Comparison of ENCODE assay signal across 2 cellular contexts in the genomic region with DNA sequence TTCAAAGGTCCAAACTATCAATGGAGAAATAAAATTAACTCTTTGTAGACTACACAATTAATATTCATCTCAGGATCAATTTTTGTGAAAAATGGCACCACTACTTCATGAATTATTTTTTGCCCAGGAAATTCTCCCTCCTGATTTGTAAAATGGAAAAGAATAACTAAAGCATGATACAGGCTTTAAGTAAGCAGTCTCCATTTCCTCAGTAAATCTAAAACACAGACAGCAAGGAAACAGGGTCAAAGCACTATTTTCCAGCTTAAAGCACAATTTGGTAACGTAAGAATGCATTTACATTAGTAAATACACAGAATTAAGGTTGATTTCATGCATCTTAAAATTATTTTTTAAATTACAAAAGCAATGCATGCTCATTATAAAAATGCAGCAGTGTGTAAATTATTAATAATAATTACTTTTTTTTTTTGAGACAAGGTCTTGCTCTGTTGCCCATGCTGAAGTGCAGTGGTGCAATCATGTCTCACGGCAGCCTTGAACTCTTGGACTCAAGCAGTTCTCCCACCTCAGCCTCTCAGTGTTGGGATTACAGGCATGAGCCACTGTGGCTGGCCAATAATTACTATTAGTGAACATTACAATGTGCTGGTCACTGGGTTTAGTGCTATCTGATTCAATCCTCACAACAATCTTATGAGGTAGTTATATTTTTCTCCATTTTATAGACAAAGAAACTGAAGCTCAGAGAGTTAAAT.
TF ChIP-seq lines count a peak whose summit lies in the region.

No MANE protein-coding gene starts in this region.

TF ChIP-seq in HCT116, 20 proteins besides CTCF, POLR2A, EP300 and RAD21:
- no peak for TF ChIP-seq SIN3A (IDR thresholded peaks at IDR 0.05; ENCODE audit: low read depth)
- TF ChIP-seq YY1 (IDR thresholded peaks at IDR 0.05; ENCODE audit: extremely low read depth, insufficient replicate concordance, low read depth, low read length) = no peak
- TF ChIP-seq, protein P1, sequence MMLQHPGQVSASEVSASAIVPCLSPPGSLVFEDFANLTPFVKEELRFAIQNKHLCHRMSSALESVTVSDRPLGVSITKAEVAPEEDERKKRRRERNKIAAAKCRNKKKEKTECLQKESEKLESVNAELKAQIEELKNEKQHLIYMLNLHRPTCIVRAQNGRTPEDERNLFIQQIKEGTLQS (IDR thresholded peaks at IDR 0.05) = no peak
- TF ChIP-seq CEBPB (IDR thresholded peaks at IDR 0.05; ENCODE audit: low read depth) = no peak
- TF ChIP-seq TCF7L2 (IDR thresholded peaks at IDR 0.05; ENCODE audit: borderline replicate concordance, extremely low read depth, insufficient read depth, insufficient read length) = no peak
- no peak for TF ChIP-seq REST (IDR thresholded peaks at IDR 0.05; ENCODE audit: low read depth)
- TF ChIP-seq EGR1 (IDR thresholded peaks at IDR 0.05; ENCODE audit: low read depth) = no peak
- TF ChIP-seq POLR2AphosphoS5 (IDR thresholded peaks at IDR 0.05; ENCODE audit: low read depth, low read length) = no peak
- no peak for TF ChIP-seq CBX3 (IDR thresholded peaks at IDR 0.05; ENCODE audit: low read depth)
- no peak for TF ChIP-seq ZNF274 (IDR thresholded peaks at IDR 0.05; ENCODE audit: low read depth, low read length)
- TF ChIP-seq, protein P2, sequence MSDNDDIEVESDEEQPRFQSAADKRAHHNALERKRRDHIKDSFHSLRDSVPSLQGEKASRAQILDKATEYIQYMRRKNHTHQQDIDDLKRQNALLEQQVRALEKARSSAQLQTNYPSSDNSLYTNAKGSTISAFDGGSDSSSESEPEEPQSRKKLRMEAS (IDR thresholded peaks at IDR 0.05) = no peak
- TF ChIP-seq SP1 (IDR thresholded peaks at IDR 0.05; ENCODE audit: low read depth) = no peak
- TF ChIP-seq ZFX (IDR thresholded peaks at IDR 0.05) = no peak
- no peak for TF ChIP-seq FOSL1 (IDR thresholded peaks at IDR 0.05; ENCODE audit: low read depth)
- TF ChIP-seq ZBTB33 (IDR thresholded peaks at IDR 0.05; ENCODE audit: extremely low read depth, insufficient replicate concordance, low read length) = no peak
- no peak for TF ChIP-seq EZH2 (IDR thresholded peaks at IDR 0.05)
- TF ChIP-seq EZH2phosphoT487 (IDR thresholded peaks at IDR 0.05; ENCODE audit: borderline replicate concordance) = no peak
- TF ChIP-seq JUND (IDR thresholded peaks at IDR 0.05) = no peak

TF ChIP-seq in endothelial cell of umbilical vein, 7 proteins besides CTCF, POLR2A, EP300 and RAD21:
- TF ChIP-seq EZH2 (IDR thresholded peaks at IDR 0.05; ENCODE audit: borderline replicate concordance, low read depth, low read length, severe bottlenecking) (no peak), JUN (IDR thresholded peaks at IDR 0.05; ENCODE audit: borderline replicate concordance, insufficient read depth, insufficient read length, low read depth) (no peak), POLR2AphosphoS5 (IDR thresholded peaks at IDR 0.05; ENCODE audit: insufficient read depth, low read depth, low read length) (no peak), MYC (IDR thresholded peaks at IDR 0.05; ENCODE audit: low read depth, low read length) (no peak), GATA2 (IDR thresholded peaks at IDR 0.05; ENCODE audit: insufficient read depth, insufficient read length, low read depth, low read length) (no peak), FOS (IDR thresholded peaks at IDR 0.05; ENCODE audit: borderline replicate concordance, insufficient read depth, low read length) (no peak)
- TF ChIP-seq, protein P2 (IDR thresholded peaks at IDR 0.05; ENCODE audit: insufficient read depth, insufficient read length) = no peak
TF ChIP-seq in endothelial cell of umbilical vein: peak in this region for 0.
